2 cellular contexts compared by ENCODE assay signal in genomic region chr1:189607477-189608096, GRCh38.
TF ChIP-seq lines count a peak whose summit lies in the region.

No MANE protein-coding gene starts in this region.

TF ChIP-seq in HCT116, 20 proteins besides CTCF, POLR2A, EP300 and RAD21 (continued from another document):
- no peak for TF ChIP-seq SRF (IDR thresholded peaks at IDR 0.05; ENCODE audit: low read depth)
- TF ChIP-seq ATF3 (IDR thresholded peaks at IDR 0.05), result no peak
- TF ChIP-seq MAX (IDR thresholded peaks at IDR 0.05), result no peak
- TF ChIP-seq CEBPB (IDR thresholded peaks at IDR 0.05; ENCODE audit: low read depth), result no peak
- no peak for TF ChIP-seq POLR2AphosphoS5 (IDR thresholded peaks at IDR 0.05; ENCODE audit: low read depth, low read length)
- no peak for TF ChIP-seq ELF1 (IDR thresholded peaks at IDR 0.05; ENCODE audit: borderline replicate concordance, low read depth)
- no peak for TF ChIP-seq EZH2phosphoT487 (IDR thresholded peaks at IDR 0.05; ENCODE audit: borderline replicate concordance)
- no peak for TF ChIP-seq JUND (IDR thresholded peaks at IDR 0.05)
- TF ChIP-seq CBX3 (IDR thresholded peaks at IDR 0.05; ENCODE audit: low read depth), result no peak
- no peak for TF ChIP-seq REST (IDR thresholded peaks at IDR 0.05; ENCODE audit: low read depth)
- TF ChIP-seq EZH2 (IDR thresholded peaks at IDR 0.05), result no peak
- TF ChIP-seq SIN3A (IDR thresholded peaks at IDR 0.05; ENCODE audit: low read depth), result no peak

TF ChIP-seq in SK-N-SH, 30 proteins besides CTCF, POLR2A, EP300 and RAD21:
- TF ChIP-seq PBX3 (IDR thresholded peaks at IDR 0.05) (no peak), TCF12 (IDR thresholded peaks at IDR 0.05) (peak; percentile 2; the same call in 1 of the 2 replicates), POLR2AphosphoS5 (IDR thresholded peaks at IDR 0.05; ENCODE audit: low read depth, low read length) (no peak), USF2 (IDR thresholded peaks at IDR 0.05; ENCODE audit: borderline replicate concordance, low read depth, low read length) (no peak), GABPA (IDR thresholded peaks at IDR 0.05; ENCODE audit: low read depth) (no peak), FOXM1 (IDR thresholded peaks at IDR 0.05; ENCODE audit: low read depth) (no peak)
